ENCODE assay signal across 32 cellular contexts in genomic region chr16:69141014-69141413, GRCh38.
"Had no signal": no experiment of that assay in that cellular context is flagged by ENCODE, and none has a peak within 500 bp of the region (broad histone marks: within the 10 kb centered on the region; RNA-seq: fewer than 3 reads in every experiment).

No MANE protein-coding gene starts in this region.

- H3K4me3 ChIP-seq: PC-9 had no signal

- ATAC-seq: activated CD8-positive, alpha-beta memory T cell treated with anti-CD3 and anti-CD28 coated beads, Interleukin-2, amount 10 ng/mL, durations not matched to agents 7 days and 5 days; Right ventricle myocardium inferior had no signal

- H3K4me1 Mint-ChIP-seq: activated B cell treated with CpG ODN at 0.5 μM for 24 hours had no signal

- H3K4me3 Mint-ChIP-seq: activated B cell treated with CpG ODN at 0.5 μM for 24 hours; activated CD4-positive, alpha-beta memory T cell treated with anti-CD3 and anti-CD28 coated beads, Interleukin-2, amount 10 ng/mL, durations not matched to agents 7 days and 5 days; activated CD8-positive, alpha-beta memory T cell treated with anti-CD3 and anti-CD28 coated beads, Interleukin-2, amount 10 ng/mL, durations not matched to agents 7 days and 5 days; activated naive CD4-positive, alpha-beta T cell treated with anti-CD3 and anti-CD28 coated beads, Interleukin-2, amount 50 U/mL, for 24 hours had no signal

- DNase-seq: activated B cell treated with CpG ODN at 0.5 μM for 24 hours; activated CD4-positive, alpha-beta memory T cell treated with anti-CD3 and anti-CD28 coated beads, Interleukin-2, amount 10 ng/mL, durations not matched to agents 7 days and 5 days; activated CD4-positive, alpha-beta T cell treated with anti-CD3 and anti-CD28 coated beads for 4 hours; activated CD4-positive, CD25-positive, alpha-beta regulatory T cell treated with anti-CD3 and anti-CD28 coated beads, Interleukin-2, amount 50 U/mL, for 72 hours; activated CD8-positive, alpha-beta memory T cell treated with anti-CD3 and anti-CD28 coated beads for 24 hours; activated CD8-positive, alpha-beta memory T cell treated with anti-CD3 and anti-CD28 coated beads, Interleukin-2, amount 10 ng/mL, durations not matched to agents 7 days and 5 days; activated CD8-positive, alpha-beta memory T cell treated with anti-CD3 and anti-CD28 coated beads, Interleukin-2, amount 50 U/mL, for 48 hours; activated gamma-delta T cell; activated naive CD4-positive, alpha-beta T cell treated with Interleukin-2 at 50 U/mL for 16 hours; anterior cingulate cortex; brain microvascular endothelial cell; central memory CD4-positive, alpha-beta T cell; MM.1S; MV-4-11; NCI-H1092 treated with DMSO at 0.1 percent for 48 hours; NCI-H1417; NCI-H146; NCI-H187; NCI-H2029 treated with DMSO at 0.1 percent for 48 hours; NCI-H2107; NCI-H2171; NCI-H510A; NCI-H526; NCI-H748 treated with DMSO at 0.1 percent for 48 hours; PC-9; SIG-M5; T1000 had no signal

- H3K27ac ChIP-seq: brain microvascular endothelial cell, KMS-11, PC-9, RWPE1 had no signal

- H3K27me3 ChIP-seq: brain microvascular endothelial cell had no signal

- H3K9ac ChIP-seq: KMS-11 had no signal

- H3K27me3 Mint-ChIP-seq: activated B cell treated with CpG ODN at 0.5 μM for 24 hours; activated CD4-positive, alpha-beta memory T cell treated with anti-CD3 and anti-CD28 coated beads, Interleukin-2, amount 10 ng/mL, durations not matched to agents 7 days and 5 days; activated CD8-positive, alpha-beta memory T cell treated with anti-CD3 and anti-CD28 coated beads, Interleukin-2, amount 10 ng/mL, durations not matched to agents 7 days and 5 days; activated naive CD4-positive, alpha-beta T cell treated with anti-CD3 and anti-CD28 coated beads, Interleukin-2, amount 50 U/mL, for 24 hours had no signal

- H3K27ac Mint-ChIP-seq: activated B cell treated with CpG ODN at 0.5 μM for 24 hours; activated CD4-positive, alpha-beta memory T cell treated with anti-CD3 and anti-CD28 coated beads, Interleukin-2, amount 10 ng/mL, durations not matched to agents 7 days and 5 days; activated naive CD4-positive, alpha-beta T cell treated with anti-CD3 and anti-CD28 coated beads, Interleukin-2, amount 50 U/mL, for 24 hours; activated T-helper 2 cell treated with anti-CD3 and anti-CD28 coated beads, Interferon-gamma antibody, Interleukin-2, Interleukin-4, amounts not matched to agents 10 μg/mL and 5 μg/mL and 100 μg/mL, durations not matched to agents 14 hours and 24 hours and 36 hours had no signal

- H3K9me3 Mint-ChIP-seq: activated B cell treated with CpG ODN at 0.5 μM for 24 hours; activated CD4-positive, alpha-beta memory T cell treated with anti-CD3 and anti-CD28 coated beads, Interleukin-2, amount 10 ng/mL, durations not matched to agents 7 days and 5 days; activated naive CD4-positive, alpha-beta T cell treated with anti-CD3 and anti-CD28 coated beads, Interleukin-2, amount 50 U/mL, for 24 hours; activated T-helper 2 cell treated with anti-CD3 and anti-CD28 coated beads, Interferon-gamma antibody, Interleukin-2, Interleukin-4, amounts not matched to agents 10 μg/mL and 5 μg/mL and 100 μg/mL, durations not matched to agents 14 hours and 24 hours and 36 hours had no signal
